8 cellular contexts compared by ENCODE assay signal in genomic region chr1:202861420-202862121, GRCh38. TPM values are rescaled to one million over a fixed set of nuclear protein-coding genes. Genes with fewer than 3 reads are reported as not detected.
DNase-seq lines count a peak whose midpoint lies in the region; ATAC-seq, FAIRE-seq and TF ChIP-seq lines count a peak whose summit lies in the region.

No MANE protein-coding gene starts in this region.

- BruUV-seq in GM12878 (replicated peaks; lab: Mats Ljungman, UMichigan), result no TSS peak

- H3K27ac ChIP-seq in GM12878 (ENCODE audit: control insufficient read depth, insufficient read depth), result no peak overlapping the region

- H4K20me1 ChIP-seq in GM12878 (ENCODE audit: control insufficient read depth, insufficient read depth), result no peaks in the 10 kb centered on the region

- peak; percentile 98 for ATAC-seq in GM12878

- H3K4me1 ChIP-seq in HAP-1 (peaks cover 18% of the 10 kb centered on the region), GM12878 (ENCODE audit: control insufficient read depth, insufficient read depth, low read length) (no peaks in the 10 kb centered on the region)

- H3K9ac ChIP-seq in GM12878 (ENCODE audit: control insufficient read depth, insufficient read depth, low read length), result no peak overlapping the region

- H3K9me3 ChIP-seq in HAP-1 (no peaks in the 10 kb centered on the region), GM12878 (replicated peaks; ENCODE audit: control insufficient read depth, insufficient read depth, low read length) (no peaks in the 10 kb centered on the region)

- TF ChIP-seq POLR2A in GM12878 (IDR thresholded peaks at IDR 0.05; ENCODE audit: low read depth, low read length), result no peak

- intact Hi-C loops in GM12878 (cut with micrococcal nuclease; ENCODE audit: unreplicated experiment), result no loop called here
- intact Hi-C loops in posterior vena cava (cut with DNase I), result loop anchor here in 1 of 2 donors (2.0 kb wide), 1 partner anchor 41 kb away; no protein-coding TSS in a partner anchor

- DNase-seq in EL (peak; percentile 91), HAP-1 (ENCODE audit: low spot score in 2 of 2) (peak; percentile 89 to 96), MV-4-11 (lab: John Stamatoyannopoulos, UW) (peak; percentile 81), SK-N-DZ (ENCODE audit: low spot score) (peak; percentile 93), GM12878 (ENCODE audit: low read depth, low spot score) (no peak), hepatic stellate cell (ENCODE audit: low spot score) (peak; percentile 96), posterior vena cava (ENCODE audit: low spot score) (peak; percentile 97), AML-193 (lab: John Stamatoyannopoulos, UW) (no peak)

- peak; percentile 81 for FAIRE-seq in GM12878 (lab: Jason Lieb, UNC)

- H3K4me3 ChIP-seq in HAP-1, result peak overlapping the region; percentile 66
- H3K4me3 ChIP-seq in GM12878, result peak overlapping the region; percentile 77

- H3K79me2 ChIP-seq in GM12878 (ENCODE audit: control insufficient read depth, insufficient read depth, low read length), result no peaks in the 10 kb centered on the region

- POLR2A ChIA-PET in GM12878 (lab: Charles Lee), result no interaction called here

- H3K36me3 ChIP-seq in HAP-1 (replicated peaks), result no peaks in the 10 kb centered on the region
- H3K36me3 ChIP-seq in GM12878 (ENCODE audit: control insufficient read depth in 2 of 2, insufficient read depth in 2 of 2, low read length in 1 of 2), result no peaks in the 10 kb centered on the region

- no peak for TF ChIP-seq CTCF in GM12878 (IDR thresholded peaks at IDR 0.05 in 2 of 3, conservative IDR thresholded peaks at IDR 0.05 in 1 of 3; ENCODE audit: control insufficient read depth in 2 of 3, extremely low read depth in 1 of 3, insufficient read depth in 1 of 3, low read depth in 3 of 3, low read length in 3 of 3)

- peak overlapping the region; percentile 77 for H2AFZ ChIP-seq in GM12878 (ENCODE audit: control insufficient read depth, low read depth, low read length)

- 3% methylated on average over 44 of the region's 44 CpGs for WGBS in GM12878 (ENCODE audit: insufficient coverage, insufficient replicate concordance, low lambda C conversion rate, missing lambda C conversion rate)

- TF ChIP-seq EP300 in GM12878 (IDR thresholded peaks at IDR 0.05; ENCODE audit: borderline replicate concordance in 1 of 2, control insufficient read depth in 1 of 2, low read depth in 2 of 2, low read length in 2 of 2), result no peak

- RAD21 ChIA-PET in GM12878 (lab: Charles Lee; ENCODE audit: unreplicated experiment), result no interaction called here

- SMC1A ChIA-PET in GM12878 (lab: Charles Lee; ENCODE audit: uncharacterized antibody, unreplicated experiment), result interaction anchor here (2.4 kb wide), 1 partner anchor 8 kb away, joined by 8 read pairs; no protein-coding TSS in a partner anchor

- no peak for TF ChIP-seq RAD21 in GM12878 (IDR thresholded peaks at IDR 0.05; ENCODE audit: insufficient read depth, low read depth, low read length)

- in situ Hi-C loops in HAP-1 (cut with MboI; ENCODE audit: low sequenced_read_pairs), result no loop called here
- in situ Hi-C loops in GM12878 (cut with MboI), result no loop called here

- H3K4me2 ChIP-seq in GM12878 (ENCODE audit: control insufficient read depth, insufficient read depth), result peak overlapping the region; percentile 88

- no peaks in the 10 kb centered on the region for H3K27me3 ChIP-seq in HAP-1 (ENCODE audit: low read depth)
- H3K27me3 ChIP-seq in GM12878 (replicated peaks in 1 of 2; ENCODE audit: control insufficient read depth in 2 of 2, insufficient read depth in 2 of 2, low read length in 1 of 2), result peaks cover 5 to 7% of the 10 kb centered on the region in 2 experiments; a peak in 3 of 4 replicates

- CTCF ChIA-PET in GM12878 (lab: Yijun Ruan, JAX), result interaction anchor here (1.9 kb wide), 1 partner anchor 9 kb away, joined by 10 read pairs; no protein-coding TSS in a partner anchor

TF ChIP-seq in GM12878, 131 proteins besides CTCF, POLR2A, EP300 and RAD21 (continues in another document):
- TF ChIP-seq SP1 (IDR thresholded peaks at IDR 0.05; ENCODE audit: low read depth, low read length), result peak; percentile 89

RNA-seq across cellular contexts. Expression of gene RABIF, which starts 27.4 kb away (rescaled TPM):
- polyA plus RNA-seq in SK-N-DZ (2014; cell fraction: cytosol; rRNA removed), result 3.4 and 3.6 TPM in 2 replicates
- 2.0 and 2.5 TPM in 2 replicates for polyA plus RNA-seq in SK-N-DZ (2014; cell fraction: nucleus; rRNA removed)
- total RNA-seq in GM12878 (2013; cell fraction: nucleolus; rRNA removed), result 3.2 and 3.3 TPM in 2 replicates
- total RNA-seq in GM12878 (2014; rRNA removed) (8.5 and 8.7 TPM in 2 replicates), GM12878 (2014; rRNA removed; fragmentation: Illumina TruSeq; extraction: Trizol) (6.2 and 6.7 TPM in 2 replicates), GM12878 (2021) (7.7 and 7.8 TPM in 2 replicates), posterior vena cava (1 to 10 TPM; 7.9 to 8.9 TPM)
- polyA plus RNA-seq in GM12878 (2011; ENCODE audit: low read depth), result 3.4 TPM
- polyA plus RNA-seq in GM12878 (2011; rRNA removed) (9.8 and 12.3 TPM in 2 replicates), GM12878 (2014; fragmentation: Illumina TruSeq; extraction: Trizol) (12.2 and 13.4 TPM in 2 replicates), GM12878 (2014; fragmentation: Nextera tagmentation; extraction: Ambion mirVana) (1 to 10 TPM; 4.7 to 6.3 TPM), GM12878 (2014; rRNA removed) (8.7 and 9.1 TPM in 2 replicates), GM12878 (2016; fragmentation: Nextera tagmentation; extraction: Ambion mirVana) (10 to 100 TPM; 17.8 to 18.2 TPM)
- 9.9 and 11.1 TPM in 2 replicates for polyA plus RNA-seq in GM12878 (2011; cell fraction: cytosol; rRNA removed)
- 4.7 and 6.3 TPM in 2 replicates for polyA plus RNA-seq in GM12878 (2011; cell fraction: nucleus; rRNA removed)
- polyA plus RNA-seq in GM12878 (2012), result 5.2 and 5.5 TPM in 2 replicates
- 7.1 and 7.4 TPM in 2 replicates for polyA minus RNA-seq in GM12878 (2011; rRNA and poly(A)+ RNA removed)
- 1.7 and 2.6 TPM in 2 replicates for polyA minus RNA-seq in GM12878 (2011; cell fraction: cytosol; rRNA and poly(A)+ RNA removed)
- polyA minus RNA-seq in GM12878 (2011; cell fraction: nucleus; rRNA and poly(A)+ RNA removed), result 2.8 and 5.7 TPM in 2 replicates

RNA-seq across cellular contexts. Expression of gene PCAT6, which starts 50.8 kb away (rescaled TPM):
- polyA plus RNA-seq in SK-N-DZ (2014; cell fraction: cytosol; rRNA removed), result 0.97 TPM in 1 of 2 replicates, not detected in the other
- 4.6 TPM in 1 of 2 replicates, not detected in the other for polyA plus RNA-seq in SK-N-DZ (2014; cell fraction: nucleus; rRNA removed)
- total RNA-seq in GM12878 (2013; cell fraction: nucleolus; rRNA removed), result 1.6 TPM in 1 of 2 replicates, not detected in the other
- total RNA-seq in GM12878 (2014; rRNA removed) (not detected in 2 replicates), GM12878 (2014; rRNA removed; fragmentation: Illumina TruSeq; extraction: Trizol) (not detected in 2 replicates), GM12878 (2021) (0.62 TPM in 1 of 2 replicates, not detected in the other), posterior vena cava (1 to 10 TPM; 1.2 to 1.7 TPM)
- 2.2 TPM for polyA plus RNA-seq in GM12878 (2011; ENCODE audit: low read depth)
- polyA plus RNA-seq in GM12878 (2011; rRNA removed) (0.40 and 0.72 TPM in 2 replicates), GM12878 (2014; fragmentation: Illumina TruSeq; extraction: Trizol) (not detected in 2 replicates), GM12878 (2014; fragmentation: Nextera tagmentation; extraction: Ambion mirVana) (under 1 TPM in 1 of 2 experiments, not detected in 1; 0.16 TPM), GM12878 (2014; rRNA removed) (0.44 and 0.83 TPM in 2 replicates), GM12878 (2016; fragmentation: Nextera tagmentation; extraction: Ambion mirVana) (under 1 TPM; 0.33 to 0.34 TPM)
- 1.8 and 2.5 TPM in 2 replicates for polyA plus RNA-seq in GM12878 (2011; cell fraction: cytosol; rRNA removed)
- polyA plus RNA-seq in GM12878 (2011; cell fraction: nucleus; rRNA removed), result 2.5 and 3.7 TPM in 2 replicates
- polyA plus RNA-seq in GM12878 (2012), result 2.5 and 4.7 TPM in 2 replicates
- polyA minus RNA-seq in GM12878 (2011; rRNA and poly(A)+ RNA removed), result 0.82 and 2.4 TPM in 2 replicates
- polyA minus RNA-seq in GM12878 (2011; cell fraction: cytosol; rRNA and poly(A)+ RNA removed), result not detected in 2 replicates
- polyA minus RNA-seq in GM12878 (2011; cell fraction: nucleus; rRNA and poly(A)+ RNA removed), result 2.9 and 5.6 TPM in 2 replicates

RNA-seq across cellular contexts. Expression of gene KDM5B, which starts 53.4 kb away (rescaled TPM):
- polyA plus RNA-seq in SK-N-DZ (2014; cell fraction: cytosol; rRNA removed), result 20.4 and 25.6 TPM in 2 replicates
- polyA plus RNA-seq in SK-N-DZ (2014; cell fraction: nucleus; rRNA removed), result 16.1 and 22.6 TPM in 2 replicates
- total RNA-seq in GM12878 (2013; cell fraction: nucleolus; rRNA removed), result 307 and 313 TPM in 2 replicates
- 8.4 and 11.2 TPM in 2 replicates for total RNA-seq in GM12878 (2014; rRNA removed)
- 8.2 and 10.4 TPM in 2 replicates for total RNA-seq in GM12878 (2014; rRNA removed; fragmentation: Illumina TruSeq; extraction: Trizol)
- total RNA-seq in GM12878 (2021), result 9.5 and 12.7 TPM in 2 replicates
- polyA plus RNA-seq in GM12878 (2011; ENCODE audit: low read depth), result 9.6 TPM
- 26.6 and 29.9 TPM in 2 replicates for polyA plus RNA-seq in GM12878 (2011; rRNA removed)
- 14.7 and 19.9 TPM in 2 replicates for polyA plus RNA-seq in GM12878 (2011; cell fraction: cytosol; rRNA removed)
- polyA plus RNA-seq in GM12878 (2011; cell fraction: nucleus; rRNA removed), result 40.3 and 50.7 TPM in 2 replicates
- 11.0 and 13.6 TPM in 2 replicates for polyA plus RNA-seq in GM12878 (2012)
- polyA plus RNA-seq in GM12878 (2014; fragmentation: Illumina TruSeq; extraction: Trizol), result 6.6 and 10.1 TPM in 2 replicates
- polyA plus RNA-seq in GM12878 (2014; fragmentation: Nextera tagmentation; extraction: Ambion mirVana), result 1 to 10 TPM; 1.7 to 2.1 TPM
- 4.9 and 6.9 TPM in 2 replicates for polyA plus RNA-seq in GM12878 (2014; rRNA removed)
- 10 to 100 TPM in 1 of 2 experiments, 1 to 10 TPM in 1; 8.0 to 11.3 TPM for polyA plus RNA-seq in GM12878 (2016; fragmentation: Nextera tagmentation; extraction: Ambion mirVana)
- polyA minus RNA-seq in GM12878 (2011; rRNA and poly(A)+ RNA removed), result 76.3 and 95.0 TPM in 2 replicates
- polyA minus RNA-seq in GM12878 (2011; cell fraction: cytosol; rRNA and poly(A)+ RNA removed), result 17.8 and 19.9 TPM in 2 replicates
- 65.3 and 89.3 TPM in 2 replicates for polyA minus RNA-seq in GM12878 (2011; cell fraction: nucleus; rRNA and poly(A)+ RNA removed)
- total RNA-seq in posterior vena cava, result 10 to 100 TPM; 33.6 to 36.8 TPM

Comparison
In these comparisons a context has a peak if more than half of its experiments do, and no peak if none do; other contexts are left out.
1. DNase-seq: peak in EL (single experiment), HAP-1 (2 of 2), MV-4-11 (single experiment), SK-N-DZ (single experiment), hepatic stellate cell (single experiment) and posterior vena cava (single experiment); none in GM12878 (single experiment) and AML-193 (0 of 2).